2 cellular contexts compared by ENCODE assay signal in genomic region chr10:32028710-32029109, GRCh38.
TF ChIP-seq lines count a peak whose summit lies in the region.

No MANE protein-coding gene starts in this region.

TF ChIP-seq in IMR-90, 13 proteins besides CTCF, POLR2A, EP300 and RAD21:
- TF ChIP-seq NFE2L2 (IDR thresholded peaks at IDR 0.05; ENCODE audit: low read depth, low read length) = 0 out of 2 replicates have a peak, but pooled peaks have one; percentile 15
- no peak for TF ChIP-seq ELK1 (IDR thresholded peaks at IDR 0.05; ENCODE audit: borderline replicate concordance, low read depth, low read length)

TF ChIP-seq in K562, 482 proteins besides CTCF, POLR2A, EP300 and RAD21:
- TF ChIP-seq BACH1 (tag; IDR thresholded peaks at IDR 0.05) (no peak), SUPT5H (IDR thresholded peaks at IDR 0.05) (no peak), ZNF316 (IDR thresholded peaks at IDR 0.05) (peak; percentile 82), MED1 (CRISPR knock-in tag; IDR thresholded peaks at IDR 0.05; ENCODE audit: borderline replicate concordance) (no peak), MAFG (tag; conservative IDR thresholded peaks at IDR 0.05) (peak; percentile 73), NFIX (CRISPR knock-in tag; IDR thresholded peaks at IDR 0.05; ENCODE audit: low read depth) (no peak), C11orf30 (IDR thresholded peaks at IDR 0.05; ENCODE audit: low read depth) (peak; percentile 49; the same call in 1 of the 2 replicates), NFE2L1 (tag; IDR thresholded peaks at IDR 0.05; ENCODE audit: borderline replicate concordance, low read depth) (peak; percentile 23; the same call in 1 of the 2 replicates)
